1 cellular context compared by ENCODE assay signal in genomic region chrX:2370436-2370835, GRCh38.
TF ChIP-seq lines count a peak whose summit lies in the region.

No MANE protein-coding gene starts in this region.

TF ChIP-seq in WTC11, 78 proteins besides CTCF, POLR2A, EP300 and RAD21 (continued from another document):
- TF ChIP-seq FOXP4 (CRISPR knock-in tag; IDR thresholded peaks at IDR 0.05) (no peak), ATF6 (CRISPR knock-in tag; IDR thresholded peaks at IDR 0.05) (no peak), GABPB1 (CRISPR knock-in tag; IDR thresholded peaks at IDR 0.05) (no peak), HMGA2 (CRISPR knock-in tag; IDR thresholded peaks at IDR 0.05) (no peak)
